14 cellular contexts compared by ENCODE assay signal in the genomic region with DNA sequence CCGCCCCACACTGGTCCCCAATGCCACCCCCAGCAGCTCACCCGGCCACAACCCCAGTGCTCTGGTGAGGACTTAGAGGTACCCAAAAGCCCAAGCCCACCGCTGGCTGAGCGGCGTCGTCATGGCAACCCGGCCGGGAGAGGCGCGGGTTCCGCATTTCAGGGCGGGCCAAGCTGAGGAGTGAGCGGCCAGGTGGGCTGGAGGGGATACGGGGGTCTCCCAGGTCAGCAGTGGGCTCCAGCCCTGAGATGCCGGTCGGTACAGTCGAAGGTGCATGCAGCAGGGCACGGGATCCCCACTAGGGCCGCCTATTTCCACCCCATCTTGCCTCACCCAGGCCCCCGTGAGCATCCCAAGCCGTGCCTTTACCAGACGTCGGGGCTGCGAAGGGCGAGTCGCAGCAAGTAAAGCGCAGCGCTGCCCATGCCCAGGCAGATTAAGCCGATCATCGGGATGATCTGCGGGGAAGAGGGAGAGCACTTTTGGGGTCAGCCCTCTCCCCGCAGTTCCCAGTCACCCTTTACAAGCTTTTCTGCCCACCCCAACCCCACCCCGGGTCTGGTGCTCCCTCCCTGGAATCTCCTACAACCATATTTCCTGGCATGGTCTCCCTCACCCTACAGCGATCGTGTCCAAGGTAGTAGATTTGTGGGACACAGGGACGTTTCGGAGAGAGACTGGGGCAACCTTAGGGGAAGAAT. TPM values are rescaled to one million over a fixed set of nuclear protein-coding genes. Genes with fewer than 3 reads are reported as not detected.
A peak's percentile ranks its signal among the peaks of the same experiment; 100 is the strongest.
DNase-seq lines count a peak whose midpoint lies in the region; ATAC-seq, FAIRE-seq and TF ChIP-seq lines count a peak whose summit lies in the region.
"Had no signal": no experiment of that assay in that cellular context is flagged by ENCODE, and none has a peak within 500 bp of the region (broad histone marks: within the 10 kb centered on the region; RNA-seq: fewer than 3 reads in every experiment).

No MANE protein-coding gene starts in this region.

- no peak for DNase-seq in endothelial cell of umbilical vein (ENCODE audit: low read depth, low spot score)
- DNase-seq in neural progenitor cell (ENCODE audit: low spot score) = peak; percentile 84
- DNase-seq in DMS153 treated with DMSO at 0.1 percent for 48 hours (lab: John Stamatoyannopoulos, UW; ENCODE audit: unreplicated experiment) = no peak
- no peak for DNase-seq in HT-29 (ENCODE audit: low spot score)
- no peak for DNase-seq in hippocampal formation (lab: John Stamatoyannopoulos, UW)
- DNase-seq: mammary epithelial cell, NCI-H1694, RPMI8226 had no signal

- no peaks in the 10 kb centered on the region for H3K9me2 ChIP-seq in DOHH2 (replicated peaks; ENCODE audit: control insufficient read depth, low read length)

- POLR2A ChIA-PET in endothelial cell of umbilical vein (lab: Charles Lee) = no interaction called here

- H3K9me3 ChIP-seq in DOHH2 (ENCODE audit: control insufficient read depth, insufficient read depth, low read length) = no peaks in the 10 kb centered on the region
- no peaks in the 10 kb centered on the region for H3K9me3 ChIP-seq in endothelial cell of umbilical vein (replicated peaks; ENCODE audit: control insufficient read depth, insufficient read depth, low read length)
- no peaks in the 10 kb centered on the region for H3K9me3 ChIP-seq in neural progenitor cell (ENCODE audit: low read depth)

- H3K4me3 ChIP-seq in DOHH2 (ENCODE audit: low read length) (peak overlapping the region; percentile 46), endothelial cell of umbilical vein (replicated peaks in 1 of 3; ENCODE audit: insufficient read depth in 1 of 3, low read depth in 1 of 3, low read length in 3 of 3) (no peak overlapping the region), neural progenitor cell (no peak overlapping the region)

- H3K36me3 Mint-ChIP-seq in IgD-negative memory B cell (peaks cover 6% of the 10 kb centered on the region), neural progenitor cell (peaks cover 22% of the 10 kb centered on the region)

- H2AFZ ChIP-seq in endothelial cell of umbilical vein (ENCODE audit: low read depth, low read length) (no peak overlapping the region), neural progenitor cell (replicated peaks) (no peak overlapping the region)

- H3K4me1 ChIP-seq in DOHH2 (ENCODE audit: control insufficient read depth, low read length) (peaks cover 93% of the 10 kb centered on the region), endothelial cell of umbilical vein (ENCODE audit: control insufficient read depth, extremely low read depth, insufficient read depth, low read length) (peaks cover 24% of the 10 kb centered on the region), neural progenitor cell (peaks cover 52% of the 10 kb centered on the region)

- no peaks in the 10 kb centered on the region for H3K27me3 ChIP-seq in DOHH2 (ENCODE audit: control insufficient read depth, low read length)
- peaks cover 38 to 44% of the 10 kb centered on the region in 2 experiments for H3K27me3 ChIP-seq in endothelial cell of umbilical vein (ENCODE audit: control insufficient read depth in 2 of 2, insufficient read depth in 2 of 2, low read length in 2 of 2)
- H3K27me3 ChIP-seq in neural progenitor cell = peaks cover 68% of the 10 kb centered on the region

- peaks cover 12% of the 10 kb centered on the region; the same call in 1 of the 2 replicates for H4K20me1 ChIP-seq in DOHH2 (ENCODE audit: control insufficient read depth, insufficient read depth, low read depth, low read length)
- H4K20me1 ChIP-seq in endothelial cell of umbilical vein (replicated peaks; ENCODE audit: control insufficient read depth, extremely low read depth, insufficient read depth, low read length) = no peaks in the 10 kb centered on the region
- peaks cover 45% of the 10 kb centered on the region for H4K20me1 ChIP-seq in neural progenitor cell (ENCODE audit: low read depth)

- H3K4me2 ChIP-seq in DOHH2 (ENCODE audit: low read length) (peak overlapping the region; percentile 99), endothelial cell of umbilical vein (ENCODE audit: insufficient read depth, low read length) (no peak overlapping the region), neural progenitor cell (peak overlapping the region; percentile 5)

- no TSS peak for BruUV-seq in endothelial cell of umbilical vein (replicated peaks; lab: Mats Ljungman, UMichigan)

- intact Hi-C loops in endothelial cell of umbilical vein (cut with micrococcal nuclease) = no loop called here

- H3K9me3 Mint-ChIP-seq in IgD-negative memory B cell (no peaks in the 10 kb centered on the region), neural progenitor cell (no peaks in the 10 kb centered on the region)
- H3K9me3 Mint-ChIP-seq: stimulated activated effector memory CD8-positive, alpha-beta T cell treated with anti-CD3 and anti-CD28 coated beads, Interleukin-12 subunit alpha, Interleukin-12 subunit beta, amount 100 ng/mL, for 72 hours had no signal

- peaks cover 53% of the 10 kb centered on the region for H3K36me3 ChIP-seq in DOHH2 (ENCODE audit: control insufficient read depth, low read length)
- peaks cover 3 to 27% of the 10 kb centered on the region in 2 experiments for H3K36me3 ChIP-seq in endothelial cell of umbilical vein (ENCODE audit: control insufficient read depth in 2 of 2, extremely low read depth in 1 of 2, insufficient read depth in 2 of 2, low read length in 2 of 2)
- no peaks in the 10 kb centered on the region for H3K36me3 ChIP-seq in neural progenitor cell

- H3K9ac ChIP-seq in endothelial cell of umbilical vein (replicated peaks; ENCODE audit: extremely low read depth, insufficient read depth, low read length) (no peak overlapping the region), neural progenitor cell (no peak overlapping the region)

- ATAC-seq in GM18858 (IDR thresholded peaks at IDR 0.05; ENCODE audit: unreplicated experiment) = no peak
- ATAC-seq: stimulated activated effector memory CD8-positive, alpha-beta T cell treated with anti-CD3 and anti-CD28 coated beads, Interleukin-12 subunit alpha, Interleukin-12 subunit beta, amount 100 ng/mL, for 72 hours had no signal

- H3K4me1 Mint-ChIP-seq in IgD-negative memory B cell = peaks cover 39 to 49% (median 45%) of the 10 kb centered on the region in 3 donors
- peaks cover 41% of the 10 kb centered on the region for H3K4me1 Mint-ChIP-seq in neural progenitor cell

- TF ChIP-seq POLR2A in endothelial cell of umbilical vein (IDR thresholded peaks at IDR 0.05; ENCODE audit: low read depth, low read length) = no peak

- dilution Hi-C loops in endothelial cell of umbilical vein (cut with MboI; ENCODE audit: extremely low pct_ligation_motif_present, low sequenced_read_pairs) = no loop called here

- no peak for TF ChIP-seq CTCF in DOHH2 (IDR thresholded peaks at IDR 0.05; ENCODE audit: low read depth, low read length, poor library complexity, severe bottlenecking)
- no peak for TF ChIP-seq CTCF in endothelial cell of umbilical vein (IDR thresholded peaks at IDR 0.05; ENCODE audit: extremely low read depth in 1 of 2, insufficient read depth in 1 of 2, low read depth in 1 of 2, low read length in 2 of 2)
- TF ChIP-seq CTCF in neural progenitor cell (IDR thresholded peaks at IDR 0.05) = no peak

- H3K27me3 Mint-ChIP-seq in IgD-negative memory B cell (peaks cover 38% of the 10 kb centered on the region), neural progenitor cell (ENCODE audit: insufficient read depth, low read depth) (peaks cover 49% of the 10 kb centered on the region)

- H3K27ac Mint-ChIP-seq in IgD-negative memory B cell (peak overlapping the region; percentile 90 to 96 (median 95)), neural progenitor cell (no peak overlapping the region)
- H3K27ac Mint-ChIP-seq: stimulated activated effector memory CD8-positive, alpha-beta T cell treated with anti-CD3 and anti-CD28 coated beads, Interleukin-12 subunit alpha, Interleukin-12 subunit beta, amount 100 ng/mL, for 72 hours had no signal

- no peak for FAIRE-seq in endothelial cell of umbilical vein (lab: Jason Lieb, UNC)
- FAIRE-seq: D721Med, GM18507 had no signal

- H3K4me3 Mint-ChIP-seq in IgD-negative memory B cell = peak overlapping the region; percentile 59 to 94 (median 82)
- H3K4me3 Mint-ChIP-seq in neural progenitor cell = peak overlapping the region; percentile 77

- H3F3A ChIP-seq in DOHH2 (ENCODE audit: control insufficient read depth, insufficient read depth) (peaks cover 47% of the 10 kb centered on the region), neural progenitor cell (ENCODE audit: low read depth) (peaks cover 63% of the 10 kb centered on the region)

- H3K9me1 ChIP-seq in endothelial cell of umbilical vein (replicated peaks; ENCODE audit: control insufficient read depth, extremely low read depth, insufficient read depth, low read length) = no peaks in the 10 kb centered on the region

- H3K79me2 ChIP-seq in DOHH2 (ENCODE audit: control insufficient read depth, low read length) (peaks cover 21% of the 10 kb centered on the region), endothelial cell of umbilical vein (ENCODE audit: control insufficient read depth, insufficient read depth, low read length) (peaks cover 6% of the 10 kb centered on the region), neural progenitor cell (ENCODE audit: low read depth) (peaks cover 1% of the 10 kb centered on the region)

- CTCF ChIA-PET in endothelial cell of umbilical vein (lab: Charles Lee) = interaction anchor here (0.8 to 10.7 kb wide), 3 partner anchors 10 to 22 kb away, joined by 3 to 214 read pairs (median 47); no protein-coding TSS in a partner anchor

- H3K27ac ChIP-seq in DOHH2 (ENCODE audit: low read depth, low read length) (no peak overlapping the region), endothelial cell of umbilical vein (ENCODE audit: insufficient read depth, low read depth, low read length) (no peak overlapping the region), neural progenitor cell (no peak overlapping the region)

RNA-seq across cellular contexts. Expression of gene SHMT2, which starts 6.9 kb away (rescaled TPM):
- polyA plus RNA-seq in IgD-negative memory B cell = 176 TPM
- total RNA-seq in endothelial cell of umbilical vein = 148 and 155 TPM in 2 replicates
- polyA plus RNA-seq in endothelial cell of umbilical vein = 243 and 287 TPM in 2 replicates
- 200 and 222 TPM in 2 replicates for polyA plus RNA-seq in endothelial cell of umbilical vein (2011; cell fraction: cytosol; rRNA removed)
- 221 and 233 TPM in 2 replicates for polyA plus RNA-seq in endothelial cell of umbilical vein (2011; cell fraction: nucleus; rRNA removed)
- polyA plus RNA-seq in endothelial cell of umbilical vein (2012) = 126 and 146 TPM in 2 replicates
- 158 and 166 TPM in 2 replicates for polyA minus RNA-seq in endothelial cell of umbilical vein
- 225 TPM for polyA minus RNA-seq in endothelial cell of umbilical vein (2011; cell fraction: cytosol; rRNA and poly(A)+ RNA removed)
- 89.4 and 105 TPM in 2 replicates for polyA minus RNA-seq in endothelial cell of umbilical vein (2011; cell fraction: nucleus; rRNA and poly(A)+ RNA removed)
- 90.2 and 166 TPM in 2 replicates for total RNA-seq in neural progenitor cell (ENCODE audit: low replicate concordance)
- 295 and 298 TPM in 2 replicates for total RNA-seq in HT-29 (2014; rRNA removed; shearing (Covaris generic))

RNA-seq across cellular contexts. Expression of gene STAC3, which starts 14.6 kb away (rescaled TPM):
- 2.4 TPM for polyA plus RNA-seq in IgD-negative memory B cell
- total RNA-seq in endothelial cell of umbilical vein = 0.55 and 1.0 TPM in 2 replicates
- polyA plus RNA-seq in endothelial cell of umbilical vein = 0.08 and 0.36 TPM in 2 replicates
- polyA plus RNA-seq in endothelial cell of umbilical vein (2011; cell fraction: cytosol; rRNA removed) = 0.18 and 0.35 TPM in 2 replicates
- 1.6 and 2.2 TPM in 2 replicates for polyA plus RNA-seq in endothelial cell of umbilical vein (2011; cell fraction: nucleus; rRNA removed)
- polyA plus RNA-seq in endothelial cell of umbilical vein (2012) = 0.60 TPM in 2 replicates
- not detected in 2 replicates for polyA minus RNA-seq in endothelial cell of umbilical vein
- not detected for polyA minus RNA-seq in endothelial cell of umbilical vein (2011; cell fraction: cytosol; rRNA and poly(A)+ RNA removed)
- 1.4 and 1.6 TPM in 2 replicates for polyA minus RNA-seq in endothelial cell of umbilical vein (2011; cell fraction: nucleus; rRNA and poly(A)+ RNA removed)
- total RNA-seq in neural progenitor cell (ENCODE audit: low replicate concordance) = 1.1 and 5.1 TPM in 2 replicates
- total RNA-seq in HT-29 (2014; rRNA removed; shearing (Covaris generic)) = 0.41 and 1.1 TPM in 2 replicates

RNA-seq across cellular contexts. Expression of gene NXPH4, which starts 19.8 kb away (rescaled TPM):
- 8.3 TPM for polyA plus RNA-seq in IgD-negative memory B cell
- total RNA-seq in endothelial cell of umbilical vein = not detected in 2 replicates
- 0.07 TPM in 1 of 2 replicates, not detected in the other for polyA plus RNA-seq in endothelial cell of umbilical vein
- 0.04 and 0.06 TPM in 2 replicates for polyA plus RNA-seq in endothelial cell of umbilical vein (2011; cell fraction: cytosol; rRNA removed)
- not detected in 2 replicates for polyA plus RNA-seq in endothelial cell of umbilical vein (2011; cell fraction: nucleus; rRNA removed)
- not detected in 2 replicates for polyA plus RNA-seq in endothelial cell of umbilical vein (2012)
- 0.11 TPM in 1 of 2 replicates, not detected in the other for polyA minus RNA-seq in endothelial cell of umbilical vein
- polyA minus RNA-seq in endothelial cell of umbilical vein (2011; cell fraction: cytosol; rRNA and poly(A)+ RNA removed) = 2.8 TPM
- polyA minus RNA-seq in endothelial cell of umbilical vein (2011; cell fraction: nucleus; rRNA and poly(A)+ RNA removed) = not detected in 2 replicates
- total RNA-seq in neural progenitor cell (ENCODE audit: low replicate concordance) = 0.28 TPM in 1 of 2 replicates, not detected in the other
- 0.97 and 2.8 TPM in 2 replicates for total RNA-seq in HT-29 (2014; rRNA removed; shearing (Covaris generic))
